Comparison of ENCODE assay signal across 1 cellular context in the genomic region with DNA sequence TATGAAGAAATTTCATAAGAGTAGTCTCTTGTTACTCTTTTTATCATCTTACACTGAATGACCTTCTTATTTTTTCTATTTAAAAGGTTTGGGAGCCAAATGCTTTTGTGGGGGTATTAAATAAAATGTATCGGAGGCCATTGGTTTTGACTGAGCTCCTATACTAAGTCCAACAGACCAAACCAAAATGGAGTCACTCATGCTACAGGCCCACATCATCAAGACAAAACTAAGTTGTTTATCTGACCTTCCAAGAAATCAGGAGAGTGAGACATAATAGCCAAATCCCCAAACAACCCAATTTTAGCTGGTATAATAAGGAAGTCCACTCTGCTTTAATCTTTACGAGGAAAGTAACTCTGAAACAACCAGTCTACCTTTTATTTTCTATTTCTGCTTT.
A peak's percentile ranks its signal among the peaks of the same experiment; 100 is the strongest.
TF ChIP-seq lines count a peak whose summit lies in the region.

No MANE protein-coding gene starts in this region.

TF ChIP-seq in K562, 482 proteins besides CTCF, POLR2A, EP300 and RAD21 (continued from another document):
- TF ChIP-seq, protein P1, sequence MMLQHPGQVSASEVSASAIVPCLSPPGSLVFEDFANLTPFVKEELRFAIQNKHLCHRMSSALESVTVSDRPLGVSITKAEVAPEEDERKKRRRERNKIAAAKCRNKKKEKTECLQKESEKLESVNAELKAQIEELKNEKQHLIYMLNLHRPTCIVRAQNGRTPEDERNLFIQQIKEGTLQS (IDR thresholded peaks at IDR 0.05): no peak
- TF ChIP-seq, protein P1 (CRISPR knock-in tag; conservative IDR thresholded peaks at IDR 0.05): no peak
- TF ChIP-seq BRF2 (IDR thresholded peaks at IDR 0.05; ENCODE audit: borderline replicate concordance, insufficient read depth, insufficient read length) (no peak), SOX6 (IDR thresholded peaks at IDR 0.05) (no peak), ZBTB7A (IDR thresholded peaks at IDR 0.05; ENCODE audit: borderline replicate concordance, control insufficient read depth, low read depth, low read length) (no peak), ZNF239 (CRISPR knock-in tag; IDR thresholded peaks at IDR 0.05) (peak; percentile 90), CBX5 (IDR thresholded peaks at IDR 0.05; ENCODE audit: borderline replicate concordance, low read depth) (no peak), CHD2 (IDR thresholded peaks at IDR 0.05; ENCODE audit: low read depth, low read length) (no peak), TBP (optimal IDR thresholded peaks at IDR 0.05; ENCODE audit: low read depth, low read length) (no peak), NBN (IDR thresholded peaks at IDR 0.05; ENCODE audit: low read depth) (no peak), UBTF (IDR thresholded peaks at IDR 0.05; ENCODE audit: borderline replicate concordance in 1 of 2, low read depth in 2 of 2, low read length in 2 of 2) (no peak), ETV5 (CRISPR knock-in tag; IDR thresholded peaks at IDR 0.05; ENCODE audit: low read depth) (no peak), ZHX1 (conservative IDR thresholded peaks at IDR 0.05; ENCODE audit: low read length) (no peak), HES1 (IDR thresholded peaks at IDR 0.05; ENCODE audit: low read depth) (no peak), NFATC3 (IDR thresholded peaks at IDR 0.05) (no peak), FOXA1 (IDR thresholded peaks at IDR 0.05; ENCODE audit: borderline replicate concordance) (no peak), MEF2D (tag; conservative IDR thresholded peaks at IDR 0.05; ENCODE audit: low read depth) (peak; percentile 86), BMI1 (IDR thresholded peaks at IDR 0.05; ENCODE audit: low read length) (no peak), HINFP (tag; conservative IDR thresholded peaks at IDR 0.05; ENCODE audit: low read depth) (peak; percentile 66; the same call in 1 of the 2 replicates), TCF3 (CRISPR knock-in tag; IDR thresholded peaks at IDR 0.05) (no peak), NONO (IDR thresholded peaks at IDR 0.05; ENCODE audit: low read depth in 2 of 2, low read length in 1 of 2) (no peak), ZNF263 (CRISPR knock-in tag; IDR thresholded peaks at IDR 0.05; ENCODE audit: borderline replicate concordance) (no peak), GATAD2B (IDR thresholded peaks at IDR 0.05; ENCODE audit: borderline replicate concordance) (no peak), FOSL1 (tag; conservative IDR thresholded peaks at IDR 0.05) (no peak), TRIM25 (IDR thresholded peaks at IDR 0.05; ENCODE audit: borderline replicate concordance) (no peak), TRIM24 (IDR thresholded peaks at IDR 0.05) (no peak), KAT8 (IDR thresholded peaks at IDR 0.05; ENCODE audit: low read depth) (no peak), GATA2 (CRISPR knock-in tag; IDR thresholded peaks at IDR 0.05) (no peak), MIER1 (IDR thresholded peaks at IDR 0.05; ENCODE audit: low read depth) (no peak), BRD4 (IDR thresholded peaks at IDR 0.05) (no peak), ZNF133 (CRISPR knock-in tag; IDR thresholded peaks at IDR 0.05) (0 out of 2 replicates have a peak, but pooled peaks have one; percentile 55), MCM2 (IDR thresholded peaks at IDR 0.05; ENCODE audit: low read depth) (no peak), ZNF79 (CRISPR knock-in tag; IDR thresholded peaks at IDR 0.05; ENCODE audit: low read depth) (peak; percentile 94), HMG20A (CRISPR knock-in tag; conservative IDR thresholded peaks at IDR 0.05) (peak; percentile 66; the same call in 1 of the 2 replicates), SPI1 (IDR thresholded peaks at IDR 0.05; ENCODE audit: borderline replicate concordance, low read depth, low read length) (no peak)
- TF ChIP-seq, protein P2, sequence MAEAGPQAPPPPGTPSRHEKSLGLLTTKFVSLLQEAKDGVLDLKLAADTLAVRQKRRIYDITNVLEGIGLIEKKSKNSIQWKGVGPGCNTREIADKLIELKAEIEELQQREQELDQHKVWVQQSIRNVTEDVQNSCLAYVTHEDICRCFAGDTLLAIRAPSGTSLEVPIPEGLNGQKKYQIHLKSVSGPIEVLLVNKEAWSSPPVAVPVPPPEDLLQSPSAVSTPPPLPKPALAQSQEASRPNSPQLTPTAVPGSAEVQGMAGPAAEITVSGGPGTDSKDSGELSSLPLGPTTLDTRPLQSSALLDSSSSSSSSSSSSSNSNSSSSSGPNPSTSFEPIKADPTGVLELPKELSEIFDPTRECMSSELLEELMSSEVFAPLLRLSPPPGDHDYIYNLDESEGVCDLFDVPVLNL (CRISPR knock-in tag; IDR thresholded peaks at IDR 0.05; ENCODE audit: low read depth): no peak
- TF ChIP-seq, protein P3, sequence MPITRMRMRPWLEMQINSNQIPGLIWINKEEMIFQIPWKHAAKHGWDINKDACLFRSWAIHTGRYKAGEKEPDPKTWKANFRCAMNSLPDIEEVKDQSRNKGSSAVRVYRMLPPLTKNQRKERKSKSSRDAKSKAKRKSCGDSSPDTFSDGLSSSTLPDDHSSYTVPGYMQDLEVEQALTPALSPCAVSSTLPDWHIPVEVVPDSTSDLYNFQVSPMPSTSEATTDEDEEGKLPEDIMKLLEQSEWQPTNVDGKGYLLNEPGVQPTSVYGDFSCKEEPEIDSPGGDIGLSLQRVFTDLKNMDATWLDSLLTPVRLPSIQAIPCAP (CRISPR knock-in tag; IDR thresholded peaks at IDR 0.05; ENCODE audit: borderline replicate concordance): no peak
- TF ChIP-seq, protein P4, sequence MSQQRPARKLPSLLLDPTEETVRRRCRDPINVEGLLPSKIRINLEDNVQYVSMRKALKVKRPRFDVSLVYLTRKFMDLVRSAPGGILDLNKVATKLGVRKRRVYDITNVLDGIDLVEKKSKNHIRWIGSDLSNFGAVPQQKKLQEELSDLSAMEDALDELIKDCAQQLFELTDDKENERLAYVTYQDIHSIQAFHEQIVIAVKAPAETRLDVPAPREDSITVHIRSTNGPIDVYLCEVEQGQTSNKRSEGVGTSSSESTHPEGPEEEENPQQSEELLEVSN (IDR thresholded peaks at IDR 0.05; ENCODE audit: borderline replicate concordance in 1 of 2, extremely low read depth in 1 of 2, insufficient read depth in 1 of 2, insufficient read length in 1 of 2, low read depth in 1 of 2, low read length in 1 of 2, poor library complexity in 1 of 2, severe bottlenecking in 1 of 2): no peak
TF ChIP-seq in K562: peak in this region for 101.
